ENCODE assay signal across 11 cellular contexts in genomic region chr5:173963107-173963506, GRCh38. TPM values are rescaled to one million over a fixed set of nuclear protein-coding genes. Genes with fewer than 3 reads are reported as not detected.
DNase-seq lines count a peak whose midpoint lies in the region; ATAC-seq and TF ChIP-seq lines count a peak whose summit lies in the region.
"Had no signal": no experiment of that assay in that cellular context is flagged by ENCODE, and none has a peak within 500 bp of the region (broad histone marks: within the 10 kb centered on the region; RNA-seq: fewer than 3 reads in every experiment).

No MANE protein-coding gene starts in this region.

- H3K27ac ChIP-seq in dorsolateral prefrontal cortex: peak overlapping the region; percentile 31 to 95 (median 87)
- peak overlapping the region in 1 of 2 donors; percentile 65 for H3K27ac ChIP-seq in lung (ENCODE audit: low read depth in 1 of 2, low read length in 1 of 2)
- no peak overlapping the region for H3K27ac ChIP-seq in esophagus squamous epithelium

- in situ Hi-C loops in KBM-7 (cut with MboI; ENCODE audit: low pct_unique_long_range_greater_than_20kb, low sequenced_read_pairs): loop anchor here (25.0 kb wide), 1 partner anchor 326 kb away; no protein-coding TSS in a partner anchor

- H3K4me1 ChIP-seq in lung (ENCODE audit: control insufficient read depth in 2 of 2, insufficient read depth in 2 of 2, low read length in 2 of 2): peaks cover 0 to 5% of the 10 kb centered on the region in 2 donors
- H3K4me1 ChIP-seq in esophagus squamous epithelium: peaks cover 0 to 5% (median 0%) of the 10 kb centered on the region in 3 donors
- H3K4me1 ChIP-seq: HAP-1 had no signal

- no peak for TF ChIP-seq POLR2A in esophagus squamous epithelium (IDR thresholded peaks at IDR 0.05)

- DNase-seq in AG04449 (ENCODE audit: low read depth, low spot score) (no peak), NCI-H146 (lab: John Stamatoyannopoulos, UW) (peak; percentile 41), dorsolateral prefrontal cortex (peak in 2 of 10 donors; percentile 60 to 61), lung (ENCODE audit: low spot score) (no peak), esophagus squamous epithelium (lab: John Stamatoyannopoulos, UW) (no peak), KBM-7 (no peak)
- DNase-seq: stomach had no signal

- peaks cover 0 to 5% of the 10 kb centered on the region in 2 donors for H3K36me3 ChIP-seq in lung (ENCODE audit: control insufficient read depth in 2 of 2, insufficient read depth in 2 of 2, low read length in 2 of 2)
- H3K36me3 ChIP-seq in esophagus squamous epithelium: peaks cover 0 to 4% (median 0%) of the 10 kb centered on the region in 3 donors
- H3K36me3 ChIP-seq: HAP-1 had no signal

- H3K9me3 ChIP-seq in lung (ENCODE audit: control insufficient read depth in 2 of 2, insufficient read depth in 1 of 2, low read length in 1 of 2): no peaks in the 10 kb centered on the region
- no peaks in the 10 kb centered on the region for H3K9me3 ChIP-seq in esophagus squamous epithelium
- H3K9me3 ChIP-seq: HAP-1, stomach had no signal

- CTCF ChIA-PET in AG04449 (lab: Yijun Ruan, JAX): interaction anchor here (0.8 to 3.0 kb wide), 9 partner anchors 8 to 356 kb away, joined by 3 to 35 read pairs (median 5); partner anchors contain the start of genes BOD1 and CPEB4

- H3K4me3 ChIP-seq in AG04449 (ENCODE audit: low read depth, low read length) (peak overlapping the region; percentile 23; the same call in 1 of the 2 replicates), dorsolateral prefrontal cortex (peak overlapping the region in 54 of 59 donors; percentile 22 to 71 (median 51)), lung (no peak overlapping the region), esophagus squamous epithelium (no peak overlapping the region)
- H3K4me3 ChIP-seq: HAP-1 had no signal

- 57 to 83% methylated on average over 5 of the region's 5 CpGs for WGBS in lung, 2 donors
- 17 to 44% methylated on average over 5 of the region's 5 CpGs for WGBS in esophagus squamous epithelium, 2 donors

- ATAC-seq in lung (ENCODE audit: insufficient read depth, low FRiP score) (peak; percentile 65), GM18873 (IDR thresholded peaks at IDR 0.05; ENCODE audit: low FRiP score, unreplicated experiment) (no peak), HG03354 (IDR thresholded peaks at IDR 0.05; ENCODE audit: poor library complexity, severe bottlenecking, unreplicated experiment) (no peak)

- intact Hi-C loops in dorsolateral prefrontal cortex (cut with DNase I): loop anchor here in 1 of 2 donors (2.0 kb wide), 1 partner anchor 292 kb away; no protein-coding TSS in a partner anchor
- intact Hi-C loops in esophagus squamous epithelium (cut with DNase I): no loop called here

- TF ChIP-seq CTCF in AG04449 (IDR thresholded peaks at IDR 0.05; ENCODE audit: insufficient read depth, low read length, missing control alignments) (no peak), dorsolateral prefrontal cortex (IDR thresholded peaks at IDR 0.05 in 54 of 56, conservative IDR thresholded peaks at IDR 0.05 in 2 of 56; ENCODE audit: low read depth in 1 of 56, partially characterized antibody in 56 of 56) (no peak), lung (IDR thresholded peaks at IDR 0.05; ENCODE audit: control extremely low read depth, extremely low read depth) (no peak), esophagus squamous epithelium (IDR thresholded peaks at IDR 0.05) (no peak)

- POLR2A ChIA-PET in AG04449 (lab: Yijun Ruan, JAX): interaction anchor here (0.7 to 1.3 kb wide), 4 partner anchors 8 to 75 kb away, joined by 3 to 6 read pairs (median 4); partner anchors contain the start of gene CPEB4

- H3K27me3 ChIP-seq in dorsolateral prefrontal cortex: no peaks in the 10 kb centered on the region
- no peaks in the 10 kb centered on the region for H3K27me3 ChIP-seq in lung (ENCODE audit: control insufficient read depth, insufficient read depth)
- H3K27me3 ChIP-seq in esophagus squamous epithelium: no peaks in the 10 kb centered on the region
- H3K27me3 ChIP-seq: stomach had no signal

RNA-seq across cellular contexts. Expression of gene C5orf47, which starts 25.9 kb away (rescaled TPM):
- total RNA-seq in dorsolateral prefrontal cortex (1 to 10 TPM in 1 of 120 experiments, under 1 TPM in 87, not detected in 32; 0.13 to 1.0 (median 0.43) TPM), lung (under 1 TPM; 0.06 to 0.09 TPM), esophagus squamous epithelium (not detected)
- under 1 TPM in 1 of 2 donors, not detected in 1; 0.10 TPM for polyA plus RNA-seq in lung
- total RNA-seq: stomach had no signal
- polyA plus RNA-seq: liver, stomach had no signal

Comparison
In these comparisons a context has a peak if more than half of its experiments do, and no peak if none do; other contexts are left out.
1. H3K4me3 ChIP-seq: peak in AG04449 (single experiment) and dorsolateral prefrontal cortex (54 of 59); none in lung (single experiment) and esophagus squamous epithelium (0 of 4).
2. H3K27ac ChIP-seq: peak in dorsolateral prefrontal cortex (59 of 59); none in esophagus squamous epithelium (0 of 4).